Comparison of ENCODE assay signal across 1 cellular context in genomic region chr9:130672933-130673615, GRCh38.
TF ChIP-seq lines count a peak whose summit lies in the region.

No MANE protein-coding gene starts in this region.

TF ChIP-seq in IMR-90, 13 proteins besides CTCF, POLR2A, EP300 and RAD21 (continued from another document):
- TF ChIP-seq MXI1 (IDR thresholded peaks at IDR 0.05; ENCODE audit: borderline replicate concordance, low read depth, low read length) (no peak), MAFK (IDR thresholded peaks at IDR 0.05; ENCODE audit: low read depth, low read length) (no peak), USF2 (IDR thresholded peaks at IDR 0.05; ENCODE audit: low read depth, low read length) (no peak), CEBPB (IDR thresholded peaks at IDR 0.05; ENCODE audit: low read depth, low read length) (no peak), BHLHE40 (IDR thresholded peaks at IDR 0.05; ENCODE audit: low read depth, low read length) (no peak), NFE2L2 (IDR thresholded peaks at IDR 0.05; ENCODE audit: low read depth, low read length) (no peak)
TF ChIP-seq in IMR-90: peak in this region for 0.
